ENCODE assay signal across 8 cellular contexts in genomic region chr1:54715493-54716298, GRCh38. TPM values are rescaled to one million over a fixed set of nuclear protein-coding genes. Genes with fewer than 3 reads are reported as not detected.
DNase-seq lines count a peak whose midpoint lies in the region; ATAC-seq and TF ChIP-seq lines count a peak whose summit lies in the region.

A gene with protein sequence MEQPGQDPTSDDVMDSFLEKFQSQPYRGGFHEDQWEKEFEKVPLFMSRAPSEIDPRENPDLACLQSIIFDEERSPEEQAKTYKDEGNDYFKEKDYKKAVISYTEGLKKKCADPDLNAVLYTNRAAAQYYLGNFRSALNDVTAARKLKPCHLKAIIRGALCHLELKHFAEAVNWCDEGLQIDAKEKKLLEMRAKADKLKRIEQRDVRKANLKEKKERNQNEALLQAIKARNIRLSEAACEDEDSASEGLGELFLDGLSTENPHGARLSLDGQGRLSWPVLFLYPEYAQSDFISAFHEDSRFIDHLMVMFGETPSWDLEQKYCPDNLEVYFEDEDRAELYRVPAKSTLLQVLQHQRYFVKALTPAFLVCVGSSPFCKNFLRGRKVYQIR (plus strand): TSS chr1:54715861. CDS start chr1:54715909, 48 bp downstream.

- peak; percentile 98 for ATAC-seq in GM21529 (IDR thresholded peaks at IDR 0.05; ENCODE audit: unreplicated experiment)

- H3K36me3 ChIP-seq in esophagus squamous epithelium = peaks cover 0 to 35% (median 3%) of the 10 kb centered on the region in 3 donors

- H3K27ac Mint-ChIP-seq in IgD-negative memory B cell = peak within 1 kb of the TSS; percentile 79 to 85 (median 83)

- peak within 1 kb of the TSS; percentile 76 to 96 (median 92) for H3K4me3 Mint-ChIP-seq in IgD-negative memory B cell

- H3K9me3 Mint-ChIP-seq in IgD-negative memory B cell = no peaks in the 10 kb centered on the region

- peak in 2 of 6 experiments; percentile 15 to 41 for TF ChIP-seq CTCF in esophagus squamous epithelium (IDR thresholded peaks at IDR 0.05)

- H3K27me3 Mint-ChIP-seq in IgD-negative memory B cell = no peaks in the 10 kb centered on the region

- H3K4me3 ChIP-seq in esophagus squamous epithelium = peak within 1 kb of the TSS; percentile 68 to 89 (median 74)

- peaks cover 5 to 25% (median 11%) of the 10 kb centered on the region in 3 donors for H3K4me1 ChIP-seq in esophagus squamous epithelium

- no peaks in the 10 kb centered on the region for H3K27me3 ChIP-seq in esophagus squamous epithelium

- intact Hi-C loops in esophagus squamous epithelium (cut with DNase I) = no loop called here

- peak within 1 kb of the TSS; percentile 85 to 91 (median 86) for H3K27ac ChIP-seq in esophagus squamous epithelium

- TF ChIP-seq POLR2A in esophagus squamous epithelium (IDR thresholded peaks at IDR 0.05) = peak in 3 of 4 donors; percentile 24 to 69 (median 24)

- 0 to 1% methylated on average over 1 to 15 of the region's 51 CpGs for WGBS in esophagus squamous epithelium, 2 donors

- peaks cover 6% of the 10 kb centered on the region for H3K36me3 Mint-ChIP-seq in IgD-negative memory B cell

- DNase-seq in DMS153 (lab: John Stamatoyannopoulos, UW) (peak; percentile 60), esophagus squamous epithelium (lab: John Stamatoyannopoulos, UW) (no peak), myocyte (ENCODE audit: low read depth) (peak; percentile 86)
- peak; percentile 90 to 92 for DNase-seq in activated T-cell treated with anti-CD3 and anti-CD28 coated beads, Interleukin-2, amount 50 U/mL, for 48 hours
- DNase-seq in stimulated activated CD8-positive, alpha-beta memory T cell treated with anti-CD3 and anti-CD28 coated beads, Interleukin-7, amount 100 ng/mL, for 4 hours (ENCODE audit: low read depth in 2 of 2) = peak; percentile 63 to 77

- peaks cover 13 to 24% (median 21%) of the 10 kb centered on the region in 3 donors for H3K4me1 Mint-ChIP-seq in IgD-negative memory B cell

- H3K9me3 ChIP-seq in esophagus squamous epithelium = no peaks in the 10 kb centered on the region

TF ChIP-seq in PFSK-1, 5 proteins besides CTCF, POLR2A, EP300 and RAD21:
- peak; percentile 93; the same call in 1 of the 2 replicates for TF ChIP-seq TAF1 (IDR thresholded peaks at IDR 0.05; ENCODE audit: borderline replicate concordance, insufficient read depth, low read length)
- no peak for TF ChIP-seq SIN3A (IDR thresholded peaks at IDR 0.05; ENCODE audit: borderline replicate concordance, insufficient read depth, low read length)
- TF ChIP-seq POLR2AphosphoS5 (IDR thresholded peaks at IDR 0.05; ENCODE audit: low read depth, low read length) = peak; percentile 86
- peak; percentile 87 for TF ChIP-seq FOXP2 (optimal IDR thresholded peaks at IDR 0.05; ENCODE audit: borderline replicate concordance, extremely low read depth, extremely low read length, insufficient read depth)
- TF ChIP-seq REST (IDR thresholded peaks at IDR 0.05; ENCODE audit: insufficient read depth in 1 of 2, low read depth in 2 of 2, low read length in 2 of 2) = 0 out of 4 replicates have a peak, but pooled peaks of 1 of the 2 experiments have one; percentile 35

RNA-seq across cellular contexts. Expression of the gene that starts here (rescaled TPM):
- 21.7 TPM for polyA plus RNA-seq in IgD-negative memory B cell
- polyA plus RNA-seq in PFSK-1 (2012; ENCODE audit: insufficient read length, low read depth) = 19.6 TPM
- total RNA-seq in esophagus squamous epithelium (10 to 100 TPM; 18.0 to 25.2 (median 21.9) TPM), myocyte (23.5 and 29.7 TPM in 2 replicates)
- polyA plus RNA-seq in myocyte (2012) = 24.8 TPM
